ENCODE assay signal across 1 cellular context in genomic region chr2:6927186-6927585, GRCh38.
TF ChIP-seq lines count a peak whose summit lies in the region.

No MANE protein-coding gene starts in this region.

TF ChIP-seq in HepG2, 621 proteins besides CTCF, POLR2A, EP300 and RAD21:
- TF ChIP-seq ZBTB2 (CRISPR knock-in tag; IDR thresholded peaks at IDR 0.05; ENCODE audit: low read depth) (no peak), BRCA1 (CRISPR knock-in tag; IDR thresholded peaks at IDR 0.05) (no peak), ZFY (CRISPR knock-in tag; IDR thresholded peaks at IDR 0.05) (no peak), XRCC5 (optimal IDR thresholded peaks at IDR 0.05; ENCODE audit: low read length) (peak; percentile 21), ZNF230 (CRISPR knock-in tag; IDR thresholded peaks at IDR 0.05) (0 out of 2 replicates have a peak, but pooled peaks have one; percentile 28), DMTF1 (CRISPR knock-in tag; IDR thresholded peaks at IDR 0.05) (no peak), ZNF687 (CRISPR knock-in tag; IDR thresholded peaks at IDR 0.05) (peak; percentile 28), NFKB2 (CRISPR knock-in tag; IDR thresholded peaks at IDR 0.05; ENCODE audit: borderline replicate concordance) (peak; percentile 33; the same call in 1 of the 2 replicates), ZNF674 (CRISPR knock-in tag; IDR thresholded peaks at IDR 0.05; ENCODE audit: low read depth) (no peak), RBM22 (optimal IDR thresholded peaks at IDR 0.05; ENCODE audit: low read length) (no peak), ZNF362 (CRISPR knock-in tag; IDR thresholded peaks at IDR 0.05; ENCODE audit: borderline replicate concordance) (peak; percentile 73), TAF15 (IDR thresholded peaks at IDR 0.05; ENCODE audit: low read depth, low read length, poor library complexity, severe bottlenecking) (no peak), ZNF652 (CRISPR knock-in tag; IDR thresholded peaks at IDR 0.05; ENCODE audit: borderline replicate concordance, low read depth) (no peak), MTF2 (CRISPR knock-in tag; IDR thresholded peaks at IDR 0.05; ENCODE audit: borderline replicate concordance) (no peak), NFATC3 (CRISPR knock-in tag; IDR thresholded peaks at IDR 0.05) (no peak), ZFP90 (CRISPR knock-in tag; IDR thresholded peaks at IDR 0.05; ENCODE audit: borderline replicate concordance) (no peak), ZNF235 (CRISPR knock-in tag; IDR thresholded peaks at IDR 0.05; ENCODE audit: borderline replicate concordance) (no peak), ZNF12 (CRISPR knock-in tag; IDR thresholded peaks at IDR 0.05) (no peak)
